12 cellular contexts compared by ENCODE assay signal in genomic region chr22:20245577-20246367, GRCh38. TPM values are rescaled to one million over a fixed set of nuclear protein-coding genes. Genes with fewer than 3 reads are reported as not detected.
DNase-seq lines count a peak whose midpoint lies in the region; ATAC-seq lines count a peak whose summit lies in the region.
"Had no signal": no experiment of that assay in that cellular context is flagged by ENCODE, and none has a peak within 500 bp of the region (broad histone marks: within the 10 kb centered on the region; RNA-seq: fewer than 3 reads in every experiment).

No MANE protein-coding gene starts in this region.

- H3K27me3 Mint-ChIP-seq in T-helper 1 cell treated with Interleukin-12 subunit alpha and Interleukin-12 subunit beta and Interleukin-4 antibody, amounts not matched to agents 30 μg/mL and 1 μg/mL, for 36 hours (ENCODE audit: low read depth), result no peaks in the 10 kb centered on the region

- H2BK15ac ChIP-seq in neuronal stem cell (ENCODE audit: low read length), result peak overlapping the region; percentile 60

- H3K79me1 ChIP-seq in neuronal stem cell (ENCODE audit: low read depth, low read length), result peaks cover 27% of the 10 kb centered on the region

- H2BK5ac ChIP-seq in neuronal stem cell (ENCODE audit: low read length), result peak overlapping the region; percentile 83

- ATAC-seq in HG02642 (IDR thresholded peaks at IDR 0.05; ENCODE audit: poor library complexity, unreplicated experiment) (no peak), GM21717 (IDR thresholded peaks at IDR 0.05; ENCODE audit: unreplicated experiment) (no peak)

- H4K91ac ChIP-seq in neuronal stem cell (ENCODE audit: low read depth, low read length, poor library complexity), result peak overlapping the region; percentile 45

- no peak overlapping the region for H2AFZ ChIP-seq in neuronal stem cell (ENCODE audit: low read length)

- DNase-seq in T-helper 1 cell (no peak), SK-N-MC (ENCODE audit: low read depth, low spot score) (no peak), neuronal stem cell (ENCODE audit: low spot score) (no peak), NCI-H1105 treated with DMSO at 0.1 percent for 48 hours (lab: John Stamatoyannopoulos, UW) (no peak)
- DNase-seq: 8988T, cortex of kidney, GOT3, SIG-M5 had no signal

- peak overlapping the region; percentile 90 for H3K14ac ChIP-seq in neuronal stem cell (ENCODE audit: low read length)

- H3K4ac ChIP-seq in neuronal stem cell (ENCODE audit: low read length), result peak overlapping the region; percentile 42

- no peaks in the 10 kb centered on the region for H3K36me3 Mint-ChIP-seq in T-helper 1 cell treated with Interleukin-12 subunit alpha and Interleukin-12 subunit beta and Interleukin-4 antibody, amounts not matched to agents 30 μg/mL and 1 μg/mL, for 36 hours (ENCODE audit: low read depth)

- peak overlapping the region; percentile 57 for H3K4me3 Mint-ChIP-seq in T-helper 1 cell treated with Interleukin-12 subunit alpha and Interleukin-12 subunit beta and Interleukin-4 antibody, amounts not matched to agents 30 μg/mL and 1 μg/mL, for 36 hours

- H3K23ac ChIP-seq in neuronal stem cell (ENCODE audit: low read depth, low read length, poor library complexity), result peak overlapping the region; percentile 96

- H3K9me3 ChIP-seq in SK-N-MC (ENCODE audit: low read depth, low read length) (no peaks in the 10 kb centered on the region), ectodermal cell (ENCODE audit: control insufficient read depth, low read length) (no peaks in the 10 kb centered on the region), neuronal stem cell (replicated peaks in 1 of 2; ENCODE audit: control insufficient read depth in 2 of 2, insufficient read depth in 1 of 2, low read depth in 1 of 2, low read length in 2 of 2) (no peaks in the 10 kb centered on the region)

- peak overlapping the region; percentile 29 for H3K4me2 ChIP-seq in neuronal stem cell (ENCODE audit: insufficient read depth, low read length, poor library complexity, severe bottlenecking)

- H3K27me3 ChIP-seq in ectodermal cell (ENCODE audit: control insufficient read depth, insufficient read depth, low read length, poor library complexity, severe bottlenecking), result no peaks in the 10 kb centered on the region
- no peaks in the 10 kb centered on the region for H3K27me3 ChIP-seq in neuronal stem cell (ENCODE audit: control insufficient read depth in 3 of 3, insufficient read depth in 3 of 3, low read depth in 1 of 3, low read length in 3 of 3)

- peaks cover 23% of the 10 kb centered on the region for H3K4me1 Mint-ChIP-seq in T-helper 1 cell treated with Interleukin-12 subunit alpha and Interleukin-12 subunit beta and Interleukin-4 antibody, amounts not matched to agents 30 μg/mL and 1 μg/mL, for 36 hours (ENCODE audit: low read depth)

- peak overlapping the region; percentile 91 for H3K18ac ChIP-seq in neuronal stem cell (ENCODE audit: low read length)

- no peaks in the 10 kb centered on the region for H3K9me3 Mint-ChIP-seq in T-helper 1 cell treated with Interleukin-12 subunit alpha and Interleukin-12 subunit beta and Interleukin-4 antibody, amounts not matched to agents 30 μg/mL and 1 μg/mL, for 36 hours

- no peak overlapping the region for H4K8ac ChIP-seq in neuronal stem cell (ENCODE audit: low read depth, low read length)

- H3K27ac Mint-ChIP-seq in T-helper 1 cell treated with Interleukin-12 subunit alpha and Interleukin-12 subunit beta and Interleukin-4 antibody, amounts not matched to agents 30 μg/mL and 1 μg/mL, for 36 hours, result peak overlapping the region; percentile 71

- WGBS in ectodermal cell, 2 experiments, result 69 to 72% methylated on average over 14 of the region's 14 CpGs
- no CpG with 5 or more reads among the region's 14 CpGs for WGBS in neuronal stem cell (ENCODE audit: extremely low coverage in 2 of 2, insufficient read length in 2 of 2, insufficient replicate concordance in 1 of 2), 2 donors

- H3K4me3 ChIP-seq in SK-N-MC, result peak overlapping the region; percentile 61
- H3K4me3 ChIP-seq in ectodermal cell (ENCODE audit: insufficient read depth, low read depth, low read length), result no peak overlapping the region
- H3K4me3 ChIP-seq in neuronal stem cell (ENCODE audit: low read length in 2 of 2), result peak overlapping the region in 1 of 2 donors; percentile 33

- H2AK5ac ChIP-seq in neuronal stem cell (ENCODE audit: low read depth, low read length), result peak overlapping the region; percentile 95

- H3K36me3 ChIP-seq in SK-N-MC (ENCODE audit: insufficient read depth, low read length) (no peaks in the 10 kb centered on the region; the same call in 1 of the 2 replicates), ectodermal cell (ENCODE audit: control insufficient read depth, insufficient read depth, low read length) (no peaks in the 10 kb centered on the region), neuronal stem cell (replicated peaks in 1 of 2; ENCODE audit: control insufficient read depth in 2 of 2, insufficient read depth in 2 of 2, low read length in 2 of 2) (peaks cover 13 to 16% of the 10 kb centered on the region in 2 donors)

- peaks cover 43% of the 10 kb centered on the region for H3K4me1 ChIP-seq in ectodermal cell (ENCODE audit: control insufficient read depth, insufficient read depth, low read length)
- H3K4me1 ChIP-seq in neuronal stem cell (ENCODE audit: control insufficient read depth in 2 of 2, insufficient read depth in 1 of 2, low read depth in 1 of 2, low read length in 2 of 2), result peaks cover 43 to 48% of the 10 kb centered on the region in 2 donors

- H3K9ac ChIP-seq in SK-N-MC (ENCODE audit: insufficient read length) (no peak overlapping the region), neuronal stem cell (ENCODE audit: low read depth, low read length, poor library complexity) (no peak overlapping the region)

- H2BK120ac ChIP-seq in neuronal stem cell (ENCODE audit: low read depth, low read length), result peak overlapping the region; percentile 4

- H3K27ac ChIP-seq in SK-N-MC (0 out of 2 replicates have a peak overlapping the region, but pooled peaks have one; percentile 79), ectodermal cell (ENCODE audit: insufficient read depth, low read depth, low read length, poor library complexity, severe bottlenecking) (peak overlapping the region; percentile 11), neuronal stem cell (replicated peaks; ENCODE audit: low read length) (peak overlapping the region; percentile 77)

- peak overlapping the region; percentile 59 for H2BK12ac ChIP-seq in neuronal stem cell (ENCODE audit: low read length)

RNA-seq across cellular contexts. Expression of gene RTN4R, which starts 22.3 kb away (rescaled TPM):
- 27.5 TPM for polyA plus RNA-seq in ectodermal cell (2013, experiment 1 of 4)
- polyA plus RNA-seq in ectodermal cell (2013, experiment 2 of 4), result 25.9 TPM
- 23.4 TPM for polyA plus RNA-seq in ectodermal cell (2013, experiment 3 of 4)
- 22.3 TPM for polyA plus RNA-seq in ectodermal cell (2013, experiment 4 of 4)
- 23.2 TPM for polyA plus RNA-seq in neuronal stem cell (2013, experiment 1 of 2)
- 22.9 TPM for polyA plus RNA-seq in neuronal stem cell (2013, experiment 2 of 2)

Comparison
In these comparisons a context has a peak if more than half of its experiments do, and no peak if none do; other contexts are left out.
1. H3K27ac ChIP-seq: peak in every context shown above with its lines; median percentile 79 in SK-N-MC; 77 in neuronal stem cell; 11 in ectodermal cell.